ENCODE assay signal across 9 cellular contexts in genomic region chr12:108063192-108063591, GRCh38.
A peak's percentile ranks its signal among the peaks of the same experiment; 100 is the strongest.
DNase-seq lines count a peak whose midpoint lies in the region; ATAC-seq and TF ChIP-seq lines count a peak whose summit lies in the region.
"Had no signal": no experiment of that assay in that cellular context is flagged by ENCODE, and none has a peak within 500 bp of the region (broad histone marks: within the 10 kb centered on the region; RNA-seq: fewer than 3 reads in every experiment).

No MANE protein-coding gene starts in this region.

- TF ChIP-seq CTCF in heart left ventricle (IDR thresholded peaks at IDR 0.05), result peak in 7 of 12 donors; percentile 6 to 26 (median 23)
- TF ChIP-seq CTCF in esophagus squamous epithelium (IDR thresholded peaks at IDR 0.05), result peak in 5 of 6 experiments; percentile 11 to 40 (median 25)
- peak; percentile 25 for TF ChIP-seq CTCF in upper lobe of right lung (IDR thresholded peaks at IDR 0.05)
- TF ChIP-seq CTCF in ascending aorta (IDR thresholded peaks at IDR 0.05), result peak in 1 of 3 experiments; percentile 11

- H3K27ac ChIP-seq in heart left ventricle (no peak overlapping the region), esophagus squamous epithelium (no peak overlapping the region), upper lobe of right lung (no peak overlapping the region), ascending aorta (no peak overlapping the region)

- H3K9me3 ChIP-seq in heart left ventricle (peaks cover 0 to 6% (median 0%) of the 10 kb centered on the region in 12 donors), esophagus squamous epithelium (no peaks in the 10 kb centered on the region), upper lobe of right lung (no peaks in the 10 kb centered on the region), ascending aorta (peaks cover 0 to 3% of the 10 kb centered on the region in 2 donors)

- TF ChIP-seq POLR2A in heart left ventricle (IDR thresholded peaks at IDR 0.05) (no peak), esophagus squamous epithelium (IDR thresholded peaks at IDR 0.05) (no peak)

- DNase-seq in heart left ventricle (no peak), Right ventricle myocardium superior (no peak), NCI-H748 (lab: John Stamatoyannopoulos, UW; ENCODE audit: unreplicated experiment) (peak; percentile 25), esophagus squamous epithelium (lab: John Stamatoyannopoulos, UW) (no peak), upper lobe of right lung (no peak), ascending aorta (ENCODE audit: low spot score in 2 of 2) (no peak), A172 (ENCODE audit: low spot score) (no peak)

- H3K27me3 ChIP-seq in heart left ventricle, result peaks cover 0 to 33% (median 3%) of the 10 kb centered on the region in 9 donors
- peaks cover 0 to 4% (median 0%) of the 10 kb centered on the region in 4 donors for H3K27me3 ChIP-seq in esophagus squamous epithelium
- peaks cover 15% of the 10 kb centered on the region for H3K27me3 ChIP-seq in upper lobe of right lung
- no peaks in the 10 kb centered on the region for H3K27me3 ChIP-seq in ascending aorta

- H3K36me3 ChIP-seq in heart left ventricle (no peaks in the 10 kb centered on the region), esophagus squamous epithelium (no peaks in the 10 kb centered on the region), upper lobe of right lung (no peaks in the 10 kb centered on the region), ascending aorta (no peaks in the 10 kb centered on the region)

- 8 to 15% (median 10%) methylated on average over 3 of the region's 3 CpGs for WGBS in heart left ventricle, 4 donors
- 4 to 15% methylated on average over 3 of the region's 3 CpGs for WGBS in esophagus squamous epithelium, 2 donors

- H3K4me1 ChIP-seq in heart left ventricle (no peaks in the 10 kb centered on the region), esophagus squamous epithelium (no peaks in the 10 kb centered on the region), upper lobe of right lung (no peaks in the 10 kb centered on the region), ascending aorta (no peaks in the 10 kb centered on the region)

- H3K4me3 ChIP-seq in heart left ventricle (no peak overlapping the region), esophagus squamous epithelium (no peak overlapping the region), upper lobe of right lung (no peak overlapping the region), ascending aorta (no peak overlapping the region)

- ATAC-seq in heart left ventricle (no peak), Right ventricle myocardium superior (ENCODE audit: poor library complexity) (no peak), upper lobe of right lung (no peak), HG03039 (IDR thresholded peaks at IDR 0.05; ENCODE audit: unreplicated experiment) (no peak)
- ATAC-seq: effector memory CD8-positive, alpha-beta T cell had no signal

- intact Hi-C loops in heart left ventricle (cut with DNase I) (no loop called here), Right ventricle myocardium superior (cut with DNase I) (no loop called here), esophagus squamous epithelium (cut with DNase I) (no loop called here), upper lobe of right lung (cut with DNase I) (no loop called here), ascending aorta (cut with DNase I) (no loop called here)
